Comparison of ENCODE assay signal across 27 cellular contexts in the genomic region with DNA sequence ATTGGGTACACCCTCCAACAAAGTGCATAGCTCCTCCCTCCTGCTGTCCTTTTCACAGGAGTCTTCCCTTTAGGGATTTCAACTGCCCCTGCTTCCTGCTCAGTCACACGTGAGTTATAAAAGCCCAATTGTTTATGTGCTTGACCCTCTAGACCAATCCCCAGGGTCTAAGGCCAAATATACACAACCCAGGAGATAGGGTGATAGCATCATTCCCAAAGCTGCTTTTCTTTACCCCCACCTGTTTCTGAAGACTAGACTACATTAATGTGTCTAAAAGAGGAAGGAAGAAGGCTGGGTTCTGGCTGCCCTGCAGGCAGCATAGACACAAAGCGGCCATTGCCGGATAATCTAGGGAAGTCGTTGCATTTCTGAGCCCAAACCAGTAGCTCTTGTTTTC.
"Had no signal": no experiment of that assay in that cellular context is flagged by ENCODE, and none has a peak within 500 bp of the region (broad histone marks: within the 10 kb centered on the region; RNA-seq: fewer than 3 reads in every experiment).

No MANE protein-coding gene starts in this region.

- H3K27ac ChIP-seq: ascending aorta, breast epithelium, cardiac muscle cell, colonic mucosa, dorsolateral prefrontal cortex, epithelial cell of prostate, esophagus squamous epithelium had no signal

- FAIRE-seq: frontal cortex had no signal

- H3K9me3 ChIP-seq: ascending aorta, breast epithelium, colonic mucosa, esophagus squamous epithelium had no signal

- H3K27me3 ChIP-seq: ascending aorta, breast epithelium, cardiac muscle cell, colonic mucosa, esophagus squamous epithelium had no signal

- H3K4me3 ChIP-seq: ascending aorta, breast epithelium, cardiac muscle cell, colonic mucosa, dorsolateral prefrontal cortex, esophagus squamous epithelium had no signal

- H3K36me3 ChIP-seq: ascending aorta, breast epithelium, cardiac muscle cell, colonic mucosa, esophagus squamous epithelium had no signal

- ATAC-seq: activated naive CD4-positive, alpha-beta T cell treated with anti-CD3 and anti-CD28 coated beads, Interleukin-2, amount 50 U/mL, for 72 hours; activated T-cell treated with anti-CD3 and anti-CD28 coated beads, Interleukin-2, amount 50 U/mL, for 72 hours; effector memory CD8-positive, alpha-beta T cell had no signal

- H3K4me1 ChIP-seq: ascending aorta, breast epithelium, colonic mucosa, esophagus squamous epithelium had no signal

- DNase-seq: activated CD4-positive, alpha-beta memory T cell treated with anti-CD3 and anti-CD28 coated beads, Interleukin-2, amount 10 ng/mL, durations not matched to agents 7 days and 5 days; activated CD4-positive, alpha-beta T cell treated with anti-CD3 and anti-CD28 coated beads for 1 hour; activated CD4-positive, alpha-beta T cell treated with anti-CD3 and anti-CD28 coated beads for 4 hours; activated CD4-positive, alpha-beta T cell treated with anti-CD3 and anti-CD28 coated beads, Interleukin-2, amount 10 ng/mL, durations not matched to agents 7 days and 5 days; activated CD4-positive, alpha-beta T cell treated with anti-CD3 and anti-CD28 coated beads, Interleukin-2, amount 50 U/mL, for 4 hours; activated CD8-positive, alpha-beta memory T cell treated with anti-CD3 and anti-CD28 coated beads, Interleukin-2, amount 50 U/mL, for 48 hours; activated gamma-delta T cell; activated naive CD4-positive, alpha-beta T cell; activated naive CD4-positive, alpha-beta T cell treated with anti-CD3 and anti-CD28 coated beads, Interleukin-2, amount 10 ng/mL, durations not matched to agents 7 days and 5 days; activated naive CD8-positive, alpha-beta T cell treated with anti-CD3 and anti-CD28 coated beads, Interleukin-2, amount 10 ng/mL, durations not matched to agents 7 days and 5 days; activated T-cell treated with anti-CD3 and anti-CD28 coated beads for 4 hours; activated T-cell treated with anti-CD3 and anti-CD28 coated beads, Interleukin-2, amount 50 U/mL, for 24 hours; activated T-cell treated with anti-CD3 and anti-CD28 coated beads, Interleukin-2, amount 50 U/mL, for 72 hours; central memory CD4-positive, alpha-beta T cell; cerebellar nuclear complex; colonic mucosa; dorsolateral prefrontal cortex; effector memory CD8-positive, alpha-beta T cell; esophagus squamous epithelium; head of caudate nucleus; T-helper 2 cell had no signal
